8 cellular contexts compared by ENCODE assay signal in the genomic region with DNA sequence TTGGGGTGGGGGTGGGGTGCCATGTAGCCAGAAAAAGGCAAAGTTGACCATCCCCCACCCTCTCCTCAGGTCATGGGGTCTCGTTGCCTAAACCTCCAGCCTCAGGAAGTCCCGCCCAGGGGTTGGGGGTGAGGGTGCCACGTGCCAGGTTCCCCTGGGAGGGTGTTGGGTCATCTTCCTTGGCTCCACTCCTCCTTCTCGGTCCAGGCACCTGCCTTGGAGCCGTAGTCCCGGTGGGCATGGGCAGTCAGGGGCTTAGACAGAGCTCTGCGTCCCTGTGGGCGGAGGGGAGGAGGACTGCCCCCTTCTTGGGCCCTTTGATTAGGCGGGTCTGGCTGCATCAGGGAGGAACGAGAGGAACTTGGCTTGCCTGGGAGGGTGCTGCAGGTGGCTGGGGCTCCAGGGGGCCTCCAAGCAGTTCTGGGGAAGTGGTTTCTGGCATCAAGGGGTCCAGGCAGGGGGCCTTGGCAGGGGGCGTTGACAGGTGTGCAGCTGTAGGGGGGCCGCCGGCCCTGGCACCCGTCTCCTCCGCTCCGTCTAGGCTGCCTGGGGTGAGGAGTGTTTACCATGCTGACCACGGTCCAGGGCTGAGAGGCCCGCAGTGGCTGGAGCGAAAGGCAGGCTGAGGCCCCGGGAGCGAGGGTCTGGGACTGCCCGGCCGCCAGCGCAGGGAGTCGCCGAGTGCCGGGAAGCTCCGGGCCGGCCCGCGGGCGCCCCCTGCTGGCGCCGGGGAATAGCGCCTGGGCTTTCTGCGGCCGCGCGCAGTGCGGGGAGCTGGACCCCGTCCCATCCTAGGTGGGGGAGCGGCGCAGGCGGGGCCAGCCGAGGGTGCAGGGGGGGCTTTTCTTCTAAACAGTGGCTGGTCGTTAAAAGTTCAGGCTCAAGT. TPM values are rescaled to one million over a fixed set of nuclear protein-coding genes. Genes with fewer than 3 reads are reported as not detected.
DNase-seq lines count a peak whose midpoint lies in the region; ATAC-seq and TF ChIP-seq lines count a peak whose summit lies in the region.

No MANE protein-coding gene starts in this region.

- H3K27me3 Mint-ChIP-seq in stimulated activated naive CD8-positive, alpha-beta T cell treated with anti-CD3 and anti-CD28 coated beads, Interleukin-15, Interleukin-2, amounts not matched to agents 100 ng/mL and 50 ng/mL, for 24 hours = no peaks in the 10 kb centered on the region

- peak overlapping the region; percentile 52 for H3K27ac ChIP-seq in 22Rv1

- no peaks in the 10 kb centered on the region for H3K27me3 ChIP-seq in endocrine pancreas (ENCODE audit: control insufficient read depth, insufficient read depth, low read length)

- no peaks in the 10 kb centered on the region for H3K4me1 ChIP-seq in endocrine pancreas (ENCODE audit: control insufficient read depth, insufficient read depth, low read length)

- H3K36me3 Mint-ChIP-seq in stimulated activated naive CD8-positive, alpha-beta T cell treated with anti-CD3 and anti-CD28 coated beads, Interleukin-15, Interleukin-2, amounts not matched to agents 100 ng/mL and 50 ng/mL, for 24 hours (ENCODE audit: low read depth) = peaks cover 38% of the 10 kb centered on the region

- peaks cover 36% of the 10 kb centered on the region for H3K4me1 Mint-ChIP-seq in stimulated activated naive CD8-positive, alpha-beta T cell treated with anti-CD3 and anti-CD28 coated beads, Interleukin-15, Interleukin-2, amounts not matched to agents 100 ng/mL and 50 ng/mL, for 24 hours (ENCODE audit: low read depth)

- H3K9ac ChIP-seq in endocrine pancreas (ENCODE audit: control insufficient read depth, insufficient read depth, low read length) = peak overlapping the region; percentile 60

- peak overlapping the region; percentile 84 for H3K4me3 Mint-ChIP-seq in stimulated activated naive CD8-positive, alpha-beta T cell treated with anti-CD3 and anti-CD28 coated beads, Interleukin-15, Interleukin-2, amounts not matched to agents 100 ng/mL and 50 ng/mL, for 24 hours

- peak; percentile 85 for DNase-seq in NCI-H69 (lab: John Stamatoyannopoulos, UW)
- peak; percentile 92 for DNase-seq in activated CD8-positive, alpha-beta memory T cell treated with anti-CD3 and anti-CD28 coated beads for 24 hours
- peak; percentile 80 to 81 for DNase-seq in lung microvascular endothelial cell (ENCODE audit: low read depth in 2 of 2)

- H3K9me3 ChIP-seq in endocrine pancreas (ENCODE audit: control insufficient read depth, low read length) = no peaks in the 10 kb centered on the region

- TF ChIP-seq CTCF in 22Rv1 (IDR thresholded peaks at IDR 0.05) (peak; percentile 100), GM12875 (IDR thresholded peaks at IDR 0.05; ENCODE audit: borderline replicate concordance, insufficient read depth, low read depth, low read length) (peak; percentile 98)

- no peaks in the 10 kb centered on the region for H3K9me3 Mint-ChIP-seq in stimulated activated naive CD8-positive, alpha-beta T cell treated with anti-CD3 and anti-CD28 coated beads, Interleukin-15, Interleukin-2, amounts not matched to agents 100 ng/mL and 50 ng/mL, for 24 hours

- H3K27ac Mint-ChIP-seq in stimulated activated naive CD8-positive, alpha-beta T cell treated with anti-CD3 and anti-CD28 coated beads, Interleukin-15, Interleukin-2, amounts not matched to agents 100 ng/mL and 50 ng/mL, for 24 hours = peak overlapping the region; percentile 81

- H3K36me3 ChIP-seq in endocrine pancreas (ENCODE audit: control insufficient read depth, insufficient read depth, low read length) = no peaks in the 10 kb centered on the region

- H3K4me3 ChIP-seq in GM12875 (ENCODE audit: low read depth, low read length) = peak overlapping the region; percentile 66
- H3K4me3 ChIP-seq in endocrine pancreas (ENCODE audit: control insufficient read depth, insufficient read depth, low read length) = no peak overlapping the region

- peak; percentile 65 for ATAC-seq in HG03135 (IDR thresholded peaks at IDR 0.05; ENCODE audit: unreplicated experiment)

RNA-seq across cellular contexts. Expression of a gene that starts 7.9 kb away (rescaled TPM):
- total RNA-seq in lung microvascular endothelial cell = 1.3 and 1.4 TPM in 2 replicates

RNA-seq across cellular contexts. Expression of a gene that starts 18.2 kb away (rescaled TPM):
- 2.6 and 3.3 TPM in 2 replicates for total RNA-seq in lung microvascular endothelial cell

RNA-seq across cellular contexts. Expression of a gene that starts 47.0 kb away (rescaled TPM):
- not detected in 2 replicates for total RNA-seq in lung microvascular endothelial cell
